8 cellular contexts compared by ENCODE assay signal in genomic region chr19:30228113-30228725, GRCh38.
A peak's percentile ranks its signal among the peaks of the same experiment; 100 is the strongest.
DNase-seq lines count a peak whose midpoint lies in the region; ATAC-seq and TF ChIP-seq lines count a peak whose summit lies in the region.

No MANE protein-coding gene starts in this region.

- CTCF ChIA-PET in activated CD4-positive, alpha-beta memory T cell treated with anti-CD3 and anti-CD28 coated beads for 36 hours (lab: Charles Lee), result no interaction called here

- ATAC-seq in GM18858 (IDR thresholded peaks at IDR 0.05; ENCODE audit: unreplicated experiment), result no peak

- H3K36me3 ChIP-seq in HAP-1 (replicated peaks), result no peaks in the 10 kb centered on the region
- no peaks in the 10 kb centered on the region for H3K36me3 ChIP-seq in spleen

- no peaks in the 10 kb centered on the region for H3K36me3 Mint-ChIP-seq in activated CD4-positive, alpha-beta memory T cell treated with anti-CD3 and anti-CD28 coated beads for 36 hours

- intact Hi-C loops in activated CD4-positive, alpha-beta memory T cell treated with anti-CD3 and anti-CD28 coated beads for 36 hours (cut with micrococcal nuclease), result loop anchor here (10.0 kb wide), 1 partner anchor 1127 kb away; no protein-coding TSS in a partner anchor
- intact Hi-C loops in spleen (cut with DNase I; ENCODE audit: low total_unique reads), result no loop called here

- TF ChIP-seq CTCF in spleen (IDR thresholded peaks at IDR 0.05 in 8 of 11, conservative IDR thresholded peaks at IDR 0.05 in 3 of 11) (no peak), GM20000 (IDR thresholded peaks at IDR 0.05; ENCODE audit: extremely low read depth, missing control alignments) (no peak)

- no peaks in the 10 kb centered on the region for H3K9me3 ChIP-seq in HAP-1
- H3K9me3 ChIP-seq in spleen, result no peaks in the 10 kb centered on the region

- H3K4me3 ChIP-seq in HAP-1 (peak overlapping the region; percentile 58), iPS-11a (ENCODE audit: low read depth, low read length) (peak overlapping the region; percentile 37), spleen (peak overlapping the region in 7 of 8 donors; percentile 20 to 77 (median 53))

- peaks cover 19% of the 10 kb centered on the region for H3K4me1 ChIP-seq in HAP-1
- peaks cover 5 to 59% (median 39%) of the 10 kb centered on the region in 6 donors for H3K4me1 ChIP-seq in spleen

- H3K9me3 Mint-ChIP-seq in activated CD4-positive, alpha-beta memory T cell treated with anti-CD3 and anti-CD28 coated beads for 36 hours, result no peaks in the 10 kb centered on the region

- 1 to 3% (median 2%) methylated on average over 43 of the region's 43 CpGs for WGBS in spleen, 5 donors

- peak; percentile 33 to 75 for DNase-seq in HAP-1 (ENCODE audit: low spot score in 2 of 2)
- DNase-seq in activated CD4-positive, alpha-beta memory T cell treated with anti-CD3 and anti-CD28 coated beads for 36 hours, result no peak
- DNase-seq in spleen, result no peak
- no peak for DNase-seq in GM20000 (ENCODE audit: low spot score)
- DNase-seq in SIG-M5 treated with dmso at 0.1 percent for 504 hours (lab: John Stamatoyannopoulos, UW; ENCODE audit: unreplicated experiment), result no peak
- no peak for DNase-seq in NOMO-1 treated with DMSO at 0.1 percent for 48 hours (lab: John Stamatoyannopoulos, UW; ENCODE audit: unreplicated experiment)

- POLR2A ChIA-PET in activated CD4-positive, alpha-beta memory T cell treated with anti-CD3 and anti-CD28 coated beads for 36 hours (lab: Charles Lee), result no interaction called here

- no peaks in the 10 kb centered on the region for H3K27me3 ChIP-seq in HAP-1 (ENCODE audit: low read depth)
- H3K27me3 ChIP-seq in spleen (replicated peaks in 1 of 7), result peaks cover 0 to 98% (median 61%) of the 10 kb centered on the region in 7 donors

- H3K27ac Mint-ChIP-seq in activated CD4-positive, alpha-beta memory T cell treated with anti-CD3 and anti-CD28 coated beads for 36 hours, result no peak overlapping the region

- no peak for TF ChIP-seq POLR2A in spleen (IDR thresholded peaks at IDR 0.05)

- peaks cover 62% of the 10 kb centered on the region for H3K27me3 Mint-ChIP-seq in activated CD4-positive, alpha-beta memory T cell treated with anti-CD3 and anti-CD28 coated beads for 36 hours

- peak overlapping the region; percentile 24 for H3K4me3 Mint-ChIP-seq in activated CD4-positive, alpha-beta memory T cell treated with anti-CD3 and anti-CD28 coated beads for 36 hours

- in situ Hi-C loops in HAP-1 (cut with MboI; ENCODE audit: low sequenced_read_pairs), result loop anchor here (10.0 kb wide), 1 partner anchor 427 kb away; no protein-coding TSS in a partner anchor

- peaks cover 18% of the 10 kb centered on the region for H3K4me1 Mint-ChIP-seq in activated CD4-positive, alpha-beta memory T cell treated with anti-CD3 and anti-CD28 coated beads for 36 hours (ENCODE audit: low read depth)

- H3K27ac ChIP-seq in spleen, result peak overlapping the region in 2 of 8 donors; percentile 66 to 75

Comparison
In these comparisons a context has a peak if more than half of its experiments do, and no peak if none do; other contexts are left out.
1. DNase-seq: peak in HAP-1 (2 of 2); none in activated CD4-positive, alpha-beta memory T cell treated with anti-CD3 and anti-CD28 coated beads for 36 hours (single experiment), spleen (single experiment), GM20000 (single experiment), SIG-M5 treated with dmso at 0.1 percent for 504 hours (single experiment) and NOMO-1 treated with DMSO at 0.1 percent for 48 hours (single experiment).
2. Peak in every context shown above with its lines, with median percentiles within 50 percentile points of each other: H3K4me3 ChIP-seq.